ENCODE assay signal across 8 cellular contexts in genomic region chr22:18954333-18954732, GRCh38. TPM values are rescaled to one million over a fixed set of nuclear protein-coding genes. Genes with fewer than 3 reads are reported as not detected.
A peak's percentile ranks its signal among the peaks of the same experiment; 100 is the strongest.
DNase-seq lines count a peak whose midpoint lies in the region; ATAC-seq and TF ChIP-seq lines count a peak whose summit lies in the region.

No MANE protein-coding gene starts in this region.

- H3K4ac ChIP-seq in mesenchymal stem cell (ENCODE audit: low read depth in 1 of 2, low read length in 2 of 2): no peak overlapping the region

- no peak for ATAC-seq in HG02973 (IDR thresholded peaks at IDR 0.05; ENCODE audit: unreplicated experiment)

- TF ChIP-seq CTCF in 22Rv1 (IDR thresholded peaks at IDR 0.05) (peak; percentile 59), GM12874 (IDR thresholded peaks at IDR 0.05; ENCODE audit: insufficient read depth, low read depth, low read length) (peak; percentile 85)

- no peaks in the 10 kb centered on the region for H3K9me3 ChIP-seq in effector memory CD4-positive, alpha-beta T cell (ENCODE audit: control insufficient read depth, low read length)
- H3K9me3 ChIP-seq in mesenchymal stem cell (ENCODE audit: control insufficient read depth, low read length): no peaks in the 10 kb centered on the region

- no peak overlapping the region for H3K27ac Mint-ChIP-seq in activated CD4-positive, alpha-beta memory T cell treated with anti-CD3 and anti-CD28 coated beads, Interleukin-2, amount 10 ng/mL, durations not matched to agents 7 days and 5 days

- no peak overlapping the region for H3K18ac ChIP-seq in mesenchymal stem cell (ENCODE audit: low read depth in 1 of 2, low read length in 2 of 2)

- no peaks in the 10 kb centered on the region for H3K79me1 ChIP-seq in mesenchymal stem cell (replicated peaks; ENCODE audit: low read length, poor library complexity, severe bottlenecking)

- no peak overlapping the region for H3K4me3 Mint-ChIP-seq in activated CD4-positive, alpha-beta memory T cell treated with anti-CD3 and anti-CD28 coated beads, Interleukin-2, amount 10 ng/mL, durations not matched to agents 7 days and 5 days

- no peaks in the 10 kb centered on the region for H3K36me3 Mint-ChIP-seq in activated CD4-positive, alpha-beta memory T cell treated with anti-CD3 and anti-CD28 coated beads, Interleukin-2, amount 10 ng/mL, durations not matched to agents 7 days and 5 days (ENCODE audit: low read depth)

- no peak overlapping the region for H3K9ac ChIP-seq in mesenchymal stem cell (ENCODE audit: low read length)

- H3K14ac ChIP-seq in mesenchymal stem cell (ENCODE audit: low read length in 2 of 2): no peak overlapping the region

- no peak overlapping the region for H2BK5ac ChIP-seq in mesenchymal stem cell (ENCODE audit: low read depth, low read length, poor library complexity, severe bottlenecking)

- H3K4me1 ChIP-seq in effector memory CD4-positive, alpha-beta T cell (ENCODE audit: control insufficient read depth, insufficient read depth, low read length, poor library complexity, severe bottlenecking): no peaks in the 10 kb centered on the region
- no peaks in the 10 kb centered on the region for H3K4me1 ChIP-seq in mesenchymal stem cell (ENCODE audit: control insufficient read depth, insufficient read depth, low read depth, low read length)

- H3K27me3 Mint-ChIP-seq in activated CD4-positive, alpha-beta memory T cell treated with anti-CD3 and anti-CD28 coated beads, Interleukin-2, amount 10 ng/mL, durations not matched to agents 7 days and 5 days: no peaks in the 10 kb centered on the region

- no peak overlapping the region for H3K23ac ChIP-seq in mesenchymal stem cell (ENCODE audit: low read length in 2 of 2)

- no peaks in the 10 kb centered on the region for H3K36me3 ChIP-seq in effector memory CD4-positive, alpha-beta T cell (ENCODE audit: control insufficient read depth, insufficient read depth, low read length)
- H3K36me3 ChIP-seq in mesenchymal stem cell (ENCODE audit: control insufficient read depth in 1 of 2, insufficient read depth in 2 of 2, low read depth in 1 of 2, low read length in 2 of 2): no peaks in the 10 kb centered on the region

- POLR2A ChIA-PET in activated CD4-positive, alpha-beta memory T cell treated with anti-CD3 and anti-CD28 coated beads, Interleukin-2, amount 10 ng/mL, durations not matched to agents 7 days and 5 days (lab: Charles Lee): no interaction called here

- CTCF ChIA-PET in activated CD4-positive, alpha-beta memory T cell treated with anti-CD3 and anti-CD28 coated beads, Interleukin-2, amount 10 ng/mL, durations not matched to agents 7 days and 5 days (lab: Charles Lee): interaction anchor here (0.6 kb wide), 1 partner anchor 159 kb away, joined by 3 read pairs; no protein-coding TSS in a partner anchor

- H3K4me3 ChIP-seq in effector memory CD4-positive, alpha-beta T cell (ENCODE audit: insufficient read depth, low read depth, low read length, poor library complexity, severe bottlenecking): no peak overlapping the region
- no peak overlapping the region for H3K4me3 ChIP-seq in mesenchymal stem cell (ENCODE audit: insufficient read depth in 1 of 2, low read depth in 1 of 2, low read length in 2 of 2)

- no peak overlapping the region for H2BK120ac ChIP-seq in mesenchymal stem cell (ENCODE audit: low read depth, low read length)

- no peaks in the 10 kb centered on the region for H3K9me3 Mint-ChIP-seq in activated CD4-positive, alpha-beta memory T cell treated with anti-CD3 and anti-CD28 coated beads, Interleukin-2, amount 10 ng/mL, durations not matched to agents 7 days and 5 days

- no peak overlapping the region for H4K8ac ChIP-seq in mesenchymal stem cell (ENCODE audit: low read length)

- WGBS in mesenchymal stem cell: 0% methylated on average over 10 of the region's 10 CpGs

- no peak overlapping the region for H3K4me2 ChIP-seq in mesenchymal stem cell (ENCODE audit: low read length, poor library complexity, severe bottlenecking)

- no peaks in the 10 kb centered on the region for H3K27me3 ChIP-seq in effector memory CD4-positive, alpha-beta T cell (replicated peaks; ENCODE audit: control insufficient read depth, insufficient read depth, low read length, poor library complexity, severe bottlenecking)
- H3K27me3 ChIP-seq in mesenchymal stem cell (ENCODE audit: control insufficient read depth in 1 of 2, insufficient read depth in 1 of 2, low read length in 2 of 2): peaks cover 0 to 25% of the 10 kb centered on the region in 2 experiments

- no peak overlapping the region for H4K91ac ChIP-seq in mesenchymal stem cell (ENCODE audit: low read length)

- H3K4me1 Mint-ChIP-seq in activated CD4-positive, alpha-beta memory T cell treated with anti-CD3 and anti-CD28 coated beads, Interleukin-2, amount 10 ng/mL, durations not matched to agents 7 days and 5 days: no peaks in the 10 kb centered on the region

- DNase-seq in NCI-H2196 (lab: John Stamatoyannopoulos, UW; ENCODE audit: unreplicated experiment) (peak; percentile 43), mesenchymal stem cell (peak; percentile 46)
- peak; percentile 61 for DNase-seq in activated CD4-positive, alpha-beta memory T cell treated with anti-CD3 and anti-CD28 coated beads, Interleukin-2, amount 10 ng/mL, durations not matched to agents 7 days and 5 days
- DNase-seq in effector memory CD4-positive, alpha-beta T cell: peak in 2 of 3 donors; percentile 6 to 28
- peak; percentile 79 for DNase-seq in stimulated activated CD8-positive, alpha-beta memory T cell treated with anti-CD3 and anti-CD28 coated beads, Interleukin-4, amount 100 ng/mL, for 48 hours

- H2BK12ac ChIP-seq in mesenchymal stem cell (ENCODE audit: low read length in 2 of 2): no peak overlapping the region

- H3K27ac ChIP-seq in 22Rv1 (no peak overlapping the region), mesenchymal stem cell (ENCODE audit: low read length, poor library complexity, severe bottlenecking) (no peak overlapping the region)
- no peak overlapping the region for H3K27ac ChIP-seq in effector memory CD4-positive, alpha-beta T cell (ENCODE audit: insufficient read depth, low read length, poor library complexity, severe bottlenecking)

- no peak overlapping the region for H2AFZ ChIP-seq in mesenchymal stem cell (ENCODE audit: low read depth, low read length)

- H2AK5ac ChIP-seq in mesenchymal stem cell (ENCODE audit: low read length, severe bottlenecking): no peak overlapping the region

- no peak overlapping the region for H2BK15ac ChIP-seq in mesenchymal stem cell (ENCODE audit: low read depth, poor library complexity, severe bottlenecking)

RNA-seq across cellular contexts. Expression of gene PRODH, which starts 18.2 kb away (rescaled TPM):
- under 1 TPM; 0.25 to 0.35 TPM for total RNA-seq in activated CD4-positive, alpha-beta memory T cell treated with anti-CD3 and anti-CD28 coated beads, Interleukin-2, amount 10 ng/mL, durations not matched to agents 7 days and 5 days
- polyA plus RNA-seq in mesenchymal stem cell (2013, experiment 1 of 2): 0.17 TPM
- 0.10 TPM for polyA plus RNA-seq in mesenchymal stem cell (2013, experiment 2 of 2)

RNA-seq across cellular contexts. Expression of gene DGCR6, which starts 48.2 kb away (rescaled TPM):
- 1 to 10 TPM in 1 of 2 experiments, under 1 TPM in 1; 0.91 to 1.8 TPM for total RNA-seq in activated CD4-positive, alpha-beta memory T cell treated with anti-CD3 and anti-CD28 coated beads, Interleukin-2, amount 10 ng/mL, durations not matched to agents 7 days and 5 days
- polyA plus RNA-seq in mesenchymal stem cell (2013, experiment 1 of 2): 0.68 TPM
- polyA plus RNA-seq in mesenchymal stem cell (2013, experiment 2 of 2): 0.88 TPM

Comparison
In these comparisons a context has a peak if more than half of its experiments do, and no peak if none do; other contexts are left out.
1. DNase-seq: peak in every context shown above with its lines; median percentile 79 in stimulated activated CD8-positive, alpha-beta memory T cell treated with anti-CD3 and anti-CD28 coated beads, Interleukin-4, amount 100 ng/mL, for 48 hours; 61 in activated CD4-positive, alpha-beta memory T cell treated with anti-CD3 and anti-CD28 coated beads, Interleukin-2, amount 10 ng/mL, durations not matched to agents 7 days and 5 days; 46 in mesenchymal stem cell; 43 in NCI-H2196; 17 in effector memory CD4-positive, alpha-beta T cell.